8 cellular contexts compared by ENCODE assay signal in genomic region chr20:652611-653109, GRCh38. TPM values are rescaled to one million over a fixed set of nuclear protein-coding genes. Genes with fewer than 3 reads are reported as not detected.
DNase-seq lines count a peak whose midpoint lies in the region; ATAC-seq and TF ChIP-seq lines count a peak whose summit lies in the region.

No MANE protein-coding gene starts in this region.

- H3K4me3 ChIP-seq in NB4 (ENCODE audit: low read depth, low read length) (peak overlapping the region; percentile 93), cardiac fibroblast (replicated peaks in 1 of 2; ENCODE audit: low read depth in 2 of 2, low read length in 2 of 2) (peak overlapping the region; percentile 89 to 97), lung (peak overlapping the region; percentile 56), urinary bladder (ENCODE audit: low read depth, low read length) (peak overlapping the region; percentile 78)

- intact Hi-C loops in Right ventricle myocardium inferior (cut with DNase I) (loop anchor here (1.0 to 5.0 kb wide), 4 partner anchors 16 to 305 kb away; partner anchors contain the start of genes CSNK2A1 and NRSN2), cardiac septum (cut with DNase I) (no loop called here)

- WGBS in lung, 2 donors: 3 to 7% methylated on average over 32 to 36 of the region's 36 CpGs
- 2% methylated on average over 36 of the region's 36 CpGs for WGBS in urinary bladder

- TF ChIP-seq POLR2A in NB4 (IDR thresholded peaks at IDR 0.05; ENCODE audit: extremely low read depth, insufficient read length): no peak

- peak overlapping the region; percentile 82 to 89 for H3K27ac ChIP-seq in lung (ENCODE audit: low read depth in 1 of 2, low read length in 1 of 2)
- peak overlapping the region; percentile 84 for H3K27ac ChIP-seq in urinary bladder (ENCODE audit: low read depth)

- H3K36me3 ChIP-seq in lung (ENCODE audit: control insufficient read depth in 2 of 2, insufficient read depth in 2 of 2, low read length in 2 of 2) (peaks cover 9 to 18% of the 10 kb centered on the region in 2 donors), urinary bladder (ENCODE audit: insufficient read depth) (peaks cover 2% of the 10 kb centered on the region)

- H3K4me1 ChIP-seq in lung (ENCODE audit: control insufficient read depth in 2 of 2, insufficient read depth in 2 of 2, low read length in 2 of 2) (peaks cover 0 to 5% of the 10 kb centered on the region in 2 donors), urinary bladder (ENCODE audit: insufficient read depth) (peaks cover 3% of the 10 kb centered on the region)

- TF ChIP-seq CTCF in NB4 (IDR thresholded peaks at IDR 0.05; ENCODE audit: low read depth, low read length): no peak
- TF ChIP-seq CTCF in cardiac fibroblast (IDR thresholded peaks at IDR 0.05; ENCODE audit: low read depth, low read length): no peak
- TF ChIP-seq CTCF in lung (IDR thresholded peaks at IDR 0.05; ENCODE audit: control extremely low read depth, extremely low read depth): no peak

- H3K9me3 ChIP-seq in lung (ENCODE audit: control insufficient read depth in 2 of 2, insufficient read depth in 1 of 2, low read length in 1 of 2): peaks cover 0 to 6% of the 10 kb centered on the region in 2 donors

- ATAC-seq in Right ventricle myocardium inferior (peak; percentile 5), lung (ENCODE audit: insufficient read depth, low FRiP score) (no peak), HG03045 (IDR thresholded peaks at IDR 0.05; ENCODE audit: unreplicated experiment) (no peak), HG02588 (IDR thresholded peaks at IDR 0.05; ENCODE audit: unreplicated experiment) (no peak)

- DNase-seq in Right ventricle myocardium inferior (ENCODE audit: missing footprints): no peak
- no peak for DNase-seq in cardiac septum (ENCODE audit: low spot score)
- DNase-seq in NB4 (ENCODE audit: low read depth): peak; percentile 53
- DNase-seq in cardiac fibroblast (ENCODE audit: low read depth in 2 of 2): peak; percentile 50 to 60
- no peak for DNase-seq in lung (ENCODE audit: low spot score)

- H3K27me3 ChIP-seq in lung (ENCODE audit: control insufficient read depth, insufficient read depth): no peaks in the 10 kb centered on the region

RNA-seq across cellular contexts. Expression of gene SRXN1, which starts 0.3 kb away (rescaled TPM):
- total RNA-seq in Right ventricle myocardium inferior (40.4 TPM), cardiac septum (38.4 TPM), lung (10 to 100 TPM in 1 of 2 donors, 1 to 10 TPM in 1; 6.1 to 32.7 TPM), urinary bladder (11.9 TPM)
- polyA plus RNA-seq in lung (10 to 100 TPM; 17.9 to 47.4 TPM), urinary bladder (44.1 TPM)

RNA-seq across cellular contexts. Expression of gene SCRT2, which starts 22.9 kb away (rescaled TPM):
- total RNA-seq in Right ventricle myocardium inferior (not detected), cardiac septum (not detected), lung (not detected), urinary bladder (not detected)
- polyA plus RNA-seq in lung (not detected), urinary bladder (not detected)

RNA-seq across cellular contexts. Expression of gene TCF15, which starts 42.6 kb away (rescaled TPM):
- total RNA-seq in Right ventricle myocardium inferior (13.1 TPM), cardiac septum (4.8 TPM), lung (under 1 TPM in 1 of 2 donors, not detected in 1; 0.82 TPM), urinary bladder (0.42 TPM)
- polyA plus RNA-seq in lung (under 1 TPM; 0.28 to 0.40 TPM), urinary bladder (0.65 TPM)

Comparison
In these comparisons a context has a peak if more than half of its experiments do, and no peak if none do; other contexts are left out.
1. DNase-seq: peak in NB4 (single experiment) and cardiac fibroblast (2 of 2); none in Right ventricle myocardium inferior (single experiment), cardiac septum (single experiment) and lung (single experiment).
2. Peak in every context shown above with its lines, with median percentiles within 50 percentile points of each other: H3K4me3 ChIP-seq.